Comparison of ENCODE assay signal across 1 cellular context in genomic region chr16:73028721-73029361, GRCh38.
TF ChIP-seq lines count a peak whose summit lies in the region.

No MANE protein-coding gene starts in this region.

TF ChIP-seq in HepG2, 621 proteins besides CTCF, POLR2A, EP300 and RAD21:
- TF ChIP-seq NBN (conservative IDR thresholded peaks at IDR 0.05) (no peak), CENPX (CRISPR knock-in tag; IDR thresholded peaks at IDR 0.05) (no peak), CEBPB (IDR thresholded peaks at IDR 0.05; ENCODE audit: borderline replicate concordance, low read depth, low read length) (peak; percentile 62; the same call in 1 of the 2 replicates), SOX13 (IDR thresholded peaks at IDR 0.05) (0 out of 2 replicates have a peak, but pooled peaks have one; percentile 45), SOX13 (CRISPR knock-in tag; conservative IDR thresholded peaks at IDR 0.05 in 1 of 2, IDR thresholded peaks at IDR 0.05 in 1 of 2) (peak in 1 of 2 experiments; percentile 62; a peak in 2 of 4 replicates), CREM (IDR thresholded peaks at IDR 0.05) (no peak), CREM (CRISPR knock-in tag; IDR thresholded peaks at IDR 0.05) (no peak), SCMH1 (CRISPR knock-in tag; IDR thresholded peaks at IDR 0.05; ENCODE audit: borderline replicate concordance) (no peak), FOXP4 (CRISPR knock-in tag; IDR thresholded peaks at IDR 0.05) (no peak), RFXAP (CRISPR knock-in tag; IDR thresholded peaks at IDR 0.05; ENCODE audit: borderline replicate concordance) (0 out of 2 replicates have a peak, but pooled peaks have one; percentile 13), HNF4G (IDR thresholded peaks at IDR 0.05; ENCODE audit: borderline replicate concordance, low read depth, low read length) (no peak), HNF4G (CRISPR knock-in tag; IDR thresholded peaks at IDR 0.05; ENCODE audit: borderline replicate concordance, low read depth) (no peak), RBM22 (optimal IDR thresholded peaks at IDR 0.05; ENCODE audit: low read length) (peak; percentile 13)
